Comparison of ENCODE assay signal across 3 cellular contexts in genomic region chr12:129246630-129247029, GRCh38.
"Had no signal": no experiment of that assay in that cellular context is flagged by ENCODE, and none has a peak within 500 bp of the region (broad histone marks: within the 10 kb centered on the region; RNA-seq: fewer than 3 reads in every experiment).

No MANE protein-coding gene starts in this region.

- H3K4me3 ChIP-seq: GM12878 had no signal

- DNase-seq: GDM1, GF-D8 had no signal
